9 cellular contexts compared by ENCODE assay signal in genomic region chr5:33969572-33970452, GRCh38. TPM values are rescaled to one million over a fixed set of nuclear protein-coding genes. Genes with fewer than 3 reads are reported as not detected.
A peak's percentile ranks its signal among the peaks of the same experiment; 100 is the strongest.
DNase-seq lines count a peak whose midpoint lies in the region; ATAC-seq and TF ChIP-seq lines count a peak whose summit lies in the region.
"Had no signal": no experiment of that assay in that cellular context is flagged by ENCODE, and none has a peak within 500 bp of the region (broad histone marks: within the 10 kb centered on the region; RNA-seq: fewer than 3 reads in every experiment).

No MANE protein-coding gene starts in this region.

- H3K4me3 ChIP-seq in CD8-positive, alpha-beta T cell (ENCODE audit: low read depth, low read length), result no peak overlapping the region
- H3K4me3 ChIP-seq in OCI-LY1 (ENCODE audit: low read depth, low read length, poor library complexity, severe bottlenecking), result no peak overlapping the region
- H3K4me3 ChIP-seq in lower lobe of right lung, result no peak overlapping the region
- H3K4me3 ChIP-seq: SK-N-MC had no signal

- no peak overlapping the region for H3K4me3 Mint-ChIP-seq in CD8-positive, alpha-beta T cell

- H3K9me2 ChIP-seq in OCI-LY1 (ENCODE audit: low read depth, low read length), result no peaks in the 10 kb centered on the region

- H3K9ac ChIP-seq in OCI-LY1 (ENCODE audit: low read length), result no peak overlapping the region

- no peak overlapping the region for H2AFZ ChIP-seq in OCI-LY1 (ENCODE audit: low read length)

- H3K9me3 ChIP-seq in CD8-positive, alpha-beta T cell (ENCODE audit: low read length), result no peaks in the 10 kb centered on the region
- H3K9me3 ChIP-seq in OCI-LY1 (ENCODE audit: low read length), result no peaks in the 10 kb centered on the region
- no peaks in the 10 kb centered on the region for H3K9me3 ChIP-seq in lower lobe of right lung

- no peak overlapping the region for H3K27ac Mint-ChIP-seq in CD8-positive, alpha-beta T cell

- peaks cover 7% of the 10 kb centered on the region for H3K4me1 Mint-ChIP-seq in CD8-positive, alpha-beta T cell (ENCODE audit: low read depth)

- peak; percentile 49 for TF ChIP-seq CTCF in CD8-positive, alpha-beta T cell (IDR thresholded peaks at IDR 0.05)
- TF ChIP-seq CTCF in OCI-LY1 (IDR thresholded peaks at IDR 0.05; ENCODE audit: low read length) (peak; percentile 66), lower lobe of right lung (IDR thresholded peaks at IDR 0.05) (peak; percentile 59)

- no peaks in the 10 kb centered on the region for H3K9me3 Mint-ChIP-seq in CD8-positive, alpha-beta T cell

- H3K27me3 Mint-ChIP-seq in CD8-positive, alpha-beta T cell (ENCODE audit: low read depth), result peaks cover under 1% of the 10 kb centered on the region

- no peak for DNase-seq in CD8-positive, alpha-beta T cell
- DNase-seq in dedifferentiated amniotic fluid mesenchymal stem cell (ENCODE audit: extremely low spot score) (peak; percentile 59), lower lobe of right lung (no peak), LoVo (ENCODE audit: low spot score) (no peak)
- DNase-seq in stimulated activated CD4-positive, alpha-beta T cell treated with anti-CD3 and anti-CD28 coated beads, Interleukin-2, amount 100 ng/mL, for 48 hours, result no peak

- H3F3A ChIP-seq in OCI-LY1 (ENCODE audit: insufficient read depth, low read length), result no peaks in the 10 kb centered on the region

- H3K4me2 ChIP-seq in OCI-LY1 (ENCODE audit: low read length), result no peak overlapping the region

- intact Hi-C loops in CD8-positive, alpha-beta T cell (cut with DNase I, micrococcal nuclease), result loop anchor here in 1 of 2 experiments (1.0 kb wide), 1 partner anchor 534 kb away; no protein-coding TSS in a partner anchor
- intact Hi-C loops in lower lobe of right lung (cut with DNase I), result no loop called here

- H3K36me3 ChIP-seq in CD8-positive, alpha-beta T cell (ENCODE audit: insufficient read depth, low read length), result no peaks in the 10 kb centered on the region
- H3K36me3 ChIP-seq in OCI-LY1 (ENCODE audit: insufficient read depth, low read length) (no peaks in the 10 kb centered on the region), lower lobe of right lung (no peaks in the 10 kb centered on the region)

- no peaks in the 10 kb centered on the region for H3K79me2 ChIP-seq in OCI-LY1 (ENCODE audit: insufficient read depth, low read length)

- H4K20me1 ChIP-seq in OCI-LY1 (ENCODE audit: insufficient read depth, low read length), result no peaks in the 10 kb centered on the region

- H3K27ac ChIP-seq in CD8-positive, alpha-beta T cell (ENCODE audit: low read depth, low read length), result no peak overlapping the region
- H3K27ac ChIP-seq in OCI-LY1 (ENCODE audit: low read depth, low read length, poor library complexity, severe bottlenecking) (no peak overlapping the region), lower lobe of right lung (no peak overlapping the region)
- H3K27ac ChIP-seq: SK-N-MC had no signal

- POLR2A ChIA-PET in CD8-positive, alpha-beta T cell (lab: Charles Lee), result no interaction called here

- H3K27me3 ChIP-seq in CD8-positive, alpha-beta T cell (ENCODE audit: insufficient read depth, low read length), result no peaks in the 10 kb centered on the region
- H3K27me3 ChIP-seq in OCI-LY1 (ENCODE audit: insufficient read depth, low read length) (no peaks in the 10 kb centered on the region), lower lobe of right lung (ENCODE audit: low read depth) (no peaks in the 10 kb centered on the region)

- CTCF ChIA-PET in CD8-positive, alpha-beta T cell (lab: Charles Lee), result interaction anchor here (0.5 to 2.6 kb wide), 17 partner anchors 9 to 799 kb away, joined by 3 to 21 read pairs (median 3); no protein-coding TSS in a partner anchor

- ATAC-seq in CD8-positive, alpha-beta T cell, result no peak
- peak; percentile 75 for ATAC-seq in GM19043 (IDR thresholded peaks at IDR 0.05; ENCODE audit: low read depth, unreplicated experiment)
- peak; percentile 87 for ATAC-seq in HG03342 (IDR thresholded peaks at IDR 0.05; ENCODE audit: unreplicated experiment)
- peak; percentile 35 to 57 for ATAC-seq in lower lobe of right lung

- no peaks in the 10 kb centered on the region for H3K4me1 ChIP-seq in CD8-positive, alpha-beta T cell (ENCODE audit: insufficient read depth, low read length)
- no peaks in the 10 kb centered on the region for H3K4me1 ChIP-seq in OCI-LY1 (ENCODE audit: insufficient read depth, low read length, severe bottlenecking)
- H3K4me1 ChIP-seq in lower lobe of right lung, result no peaks in the 10 kb centered on the region

- H3K36me3 Mint-ChIP-seq in CD8-positive, alpha-beta T cell, result no peaks in the 10 kb centered on the region

RNA-seq across cellular contexts. Expression of gene SLC45A2, which starts 14.7 kb away (rescaled TPM):
- not detected for total RNA-seq in CD8-positive, alpha-beta T cell
- total RNA-seq in lower lobe of right lung, result not detected

RNA-seq across cellular contexts. Expression of gene RXFP3, which starts 33.6 kb away (rescaled TPM):
- not detected for total RNA-seq in CD8-positive, alpha-beta T cell
- not detected for total RNA-seq in lower lobe of right lung

RNA-seq across cellular contexts. Expression of gene AMACR, which starts 38.0 kb away (rescaled TPM):
- 1 to 10 TPM; 1.2 to 1.5 TPM for total RNA-seq in CD8-positive, alpha-beta T cell
- 12.2 TPM for total RNA-seq in lower lobe of right lung
